In the genomic region with DNA sequence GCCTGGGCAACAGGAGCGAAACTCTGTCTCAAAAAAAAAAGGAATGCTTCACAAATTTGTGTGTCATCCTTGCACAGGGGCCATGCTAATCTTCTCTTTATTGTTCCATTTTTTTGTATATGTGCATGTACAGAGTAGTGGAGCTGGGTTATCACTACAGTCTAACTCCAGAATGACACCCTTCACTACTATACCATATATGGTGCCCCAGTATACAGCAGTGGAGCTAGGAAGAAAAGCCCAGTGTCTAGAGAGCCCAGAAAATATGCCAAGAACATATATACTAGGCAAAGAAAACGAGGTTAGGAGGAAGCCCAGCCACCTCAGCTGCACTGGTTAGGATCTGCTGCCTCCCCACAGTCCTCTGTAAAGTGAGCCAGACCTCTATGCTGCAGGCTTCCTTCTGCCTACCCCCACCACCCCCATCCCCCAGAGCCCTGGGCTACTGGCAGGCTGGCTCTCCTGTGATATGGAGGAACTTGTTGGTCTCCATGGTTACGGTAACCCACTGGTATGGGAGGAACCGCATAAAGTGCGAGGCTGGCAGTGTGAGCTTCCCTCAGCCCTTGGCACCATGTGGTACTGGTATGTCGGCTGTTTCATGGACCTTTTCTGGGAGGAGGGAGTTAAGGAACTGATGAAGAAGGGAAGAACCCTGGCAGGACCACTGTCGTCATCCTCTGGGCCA, we compare ENCODE assay signal across 1 cellular context.
TF ChIP-seq lines count a peak whose summit lies in the region.

No MANE protein-coding gene starts in this region.

TF ChIP-seq in K562, 482 proteins besides CTCF, POLR2A, EP300 and RAD21:
- TF ChIP-seq JUN (IDR thresholded peaks at IDR 0.05; ENCODE audit: borderline replicate concordance, low read depth, low read length), result no peak
- TF ChIP-seq JUN (CRISPR knock-in tag; IDR thresholded peaks at IDR 0.05; ENCODE audit: borderline replicate concordance), result no peak
- peak; percentile 71 for TF ChIP-seq RFX1 (IDR thresholded peaks at IDR 0.05)
